Comparison of ENCODE assay signal across 1 cellular context in the genomic region with DNA sequence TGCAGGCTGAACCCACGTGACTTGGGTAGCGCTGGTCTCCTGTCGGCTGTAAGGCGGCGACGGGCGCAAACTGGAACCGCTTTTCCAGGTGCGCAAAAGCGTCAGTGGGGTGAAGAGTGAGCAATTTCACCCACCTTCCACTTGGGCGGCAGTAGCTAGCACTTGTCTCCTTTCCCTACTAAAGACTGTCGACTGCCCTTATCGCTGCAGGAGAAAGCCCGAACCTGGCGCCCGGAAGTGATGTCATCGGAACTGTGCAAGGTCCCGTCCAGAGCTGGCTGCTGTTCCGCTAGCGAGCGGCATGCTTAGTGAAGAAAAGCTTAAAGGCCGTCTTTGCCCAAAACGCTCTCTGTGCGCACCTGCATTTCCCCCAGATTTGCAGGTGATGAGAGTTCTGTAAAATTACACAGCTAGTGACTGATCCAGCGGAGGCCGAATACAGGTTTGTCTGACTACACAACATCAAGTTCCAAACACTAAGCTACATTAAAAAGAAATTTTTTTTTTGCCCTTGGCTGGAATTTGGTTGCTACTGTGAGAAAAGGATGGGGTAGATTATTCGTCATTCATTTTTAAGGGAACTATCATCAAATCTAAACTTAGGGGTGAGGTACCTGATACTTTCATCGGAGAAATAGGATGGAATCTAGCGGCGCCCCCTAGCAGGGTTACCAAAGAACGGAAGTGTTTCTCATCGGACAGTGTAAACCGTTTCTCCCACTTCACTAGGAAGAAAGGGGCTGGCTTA.
TF ChIP-seq lines count a peak whose summit lies in the region.

Gene OSGEPL1 (minus strand): TSS at position 242 of the 748 bp plus-strand sequence. CDS start 1,152 bp downstream, outside the sequence.

TF ChIP-seq in HEK293, 187 proteins besides CTCF, POLR2A, EP300 and RAD21 (continued from another document and continues in another):
- TF ChIP-seq ZSCAN30 (tag by site-specific recombination; IDR thresholded peaks at IDR 0.05) (peak; percentile 47; the same call in 1 of the 2 replicates), ZNF48 (tag by site-specific recombination; IDR thresholded peaks at IDR 0.05) (no peak), ZNF221 (tag by site-specific recombination; IDR thresholded peaks at IDR 0.05; ENCODE audit: borderline replicate concordance) (no peak), ZNF76 (tag by site-specific recombination; IDR thresholded peaks at IDR 0.05; ENCODE audit: borderline replicate concordance, low read depth) (no peak), ZNF138 (tag by site-specific recombination; IDR thresholded peaks at IDR 0.05; ENCODE audit: borderline replicate concordance) (no peak), ZNF239 (tag by site-specific recombination; IDR thresholded peaks at IDR 0.05) (no peak), ZNF26 (tag by site-specific recombination; IDR thresholded peaks at IDR 0.05) (no peak), ZNF561 (tag by site-specific recombination; IDR thresholded peaks at IDR 0.05; ENCODE audit: borderline replicate concordance) (0 out of 2 replicates have a peak, but pooled peaks have one; percentile 64), ZNF580 (tag by site-specific recombination; IDR thresholded peaks at IDR 0.05) (peak; percentile 79; the same call in 1 of the 2 replicates), ZNF600 (tag by site-specific recombination; IDR thresholded peaks at IDR 0.05) (0 out of 2 replicates have a peak, but pooled peaks have one; percentile 19), ZNF366 (tag by site-specific recombination; conservative IDR thresholded peaks at IDR 0.05) (no peak; the same call in 1 of the 2 replicates), ZNF391 (tag by site-specific recombination; IDR thresholded peaks at IDR 0.05; ENCODE audit: borderline replicate concordance, low read depth) (no peak), ZFP3 (tag by site-specific recombination; IDR thresholded peaks at IDR 0.05; ENCODE audit: low read depth) (no peak), SETDB1 (IDR thresholded peaks at IDR 0.05; ENCODE audit: insufficient read length, low read length) (no peak), ZNF133 (tag by site-specific recombination; IDR thresholded peaks at IDR 0.05) (no peak), ZNF223 (tag by site-specific recombination; IDR thresholded peaks at IDR 0.05) (no peak), ZBTB11 (tag by site-specific recombination; conservative IDR thresholded peaks at IDR 0.05; ENCODE audit: low read depth) (peak; percentile 97), ZNF777 (tag by site-specific recombination; IDR thresholded peaks at IDR 0.05; ENCODE audit: borderline replicate concordance) (no peak), SP3 (tag by site-specific recombination; IDR thresholded peaks at IDR 0.05) (no peak), ZNF335 (tag by site-specific recombination; conservative IDR thresholded peaks at IDR 0.05) (peak; percentile 69), MZF1 (tag by site-specific recombination; IDR thresholded peaks at IDR 0.05; ENCODE audit: borderline replicate concordance) (no peak), PRDM1 (tag by site-specific recombination; IDR thresholded peaks at IDR 0.05) (peak; percentile 95), BCL11A (tag by site-specific recombination; IDR thresholded peaks at IDR 0.05; ENCODE audit: low read depth) (no peak), GLIS2 (tag by site-specific recombination; IDR thresholded peaks at IDR 0.05) (no peak), ZNF544 (tag by site-specific recombination; IDR thresholded peaks at IDR 0.05) (no peak), SP2 (tag by site-specific recombination; IDR thresholded peaks at IDR 0.05) (peak; percentile 63), ZNF830 (tag by site-specific recombination; IDR thresholded peaks at IDR 0.05; ENCODE audit: low read depth) (no peak), ZBTB17 (tag by site-specific recombination; IDR thresholded peaks at IDR 0.05) (peak; percentile 76), ZSCAN5A (tag by site-specific recombination; IDR thresholded peaks at IDR 0.05) (0 out of 2 replicates have a peak, but pooled peaks have one; percentile 41), ZNF10 (tag by site-specific recombination; IDR thresholded peaks at IDR 0.05) (no peak; the same call in 1 of the 2 replicates), ZNF837 (tag by site-specific recombination; IDR thresholded peaks at IDR 0.05) (no peak), ZNF449 (tag by site-specific recombination; IDR thresholded peaks at IDR 0.05) (peak; percentile 76; the same call in 1 of the 2 replicates), ZNF692 (tag by site-specific recombination; IDR thresholded peaks at IDR 0.05) (peak; percentile 61; the same call in 1 of the 2 replicates), ZNF626 (tag by site-specific recombination; IDR thresholded peaks at IDR 0.05) (no peak)
- TF ChIP-seq, protein P1, sequence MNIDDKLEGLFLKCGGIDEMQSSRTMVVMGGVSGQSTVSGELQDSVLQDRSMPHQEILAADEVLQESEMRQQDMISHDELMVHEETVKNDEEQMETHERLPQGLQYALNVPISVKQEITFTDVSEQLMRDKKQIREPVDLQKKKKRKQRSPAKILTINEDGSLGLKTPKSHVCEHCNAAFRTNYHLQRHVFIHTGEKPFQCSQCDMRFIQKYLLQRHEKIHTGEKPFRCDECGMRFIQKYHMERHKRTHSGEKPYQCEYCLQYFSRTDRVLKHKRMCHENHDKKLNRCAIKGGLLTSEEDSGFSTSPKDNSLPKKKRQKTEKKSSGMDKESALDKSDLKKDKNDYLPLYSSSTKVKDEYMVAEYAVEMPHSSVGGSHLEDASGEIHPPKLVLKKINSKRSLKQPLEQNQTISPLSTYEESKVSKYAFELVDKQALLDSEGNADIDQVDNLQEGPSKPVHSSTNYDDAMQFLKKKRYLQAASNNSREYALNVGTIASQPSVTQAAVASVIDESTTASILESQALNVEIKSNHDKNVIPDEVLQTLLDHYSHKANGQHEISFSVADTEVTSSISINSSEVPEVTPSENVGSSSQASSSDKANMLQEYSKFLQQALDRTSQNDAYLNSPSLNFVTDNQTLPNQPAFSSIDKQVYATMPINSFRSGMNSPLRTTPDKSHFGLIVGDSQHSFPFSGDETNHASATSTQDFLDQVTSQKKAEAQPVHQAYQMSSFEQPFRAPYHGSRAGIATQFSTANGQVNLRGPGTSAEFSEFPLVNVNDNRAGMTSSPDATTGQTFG (tag by site-specific recombination; IDR thresholded peaks at IDR 0.05; ENCODE audit: borderline replicate concordance), result no peak
- TF ChIP-seq, protein P2, sequence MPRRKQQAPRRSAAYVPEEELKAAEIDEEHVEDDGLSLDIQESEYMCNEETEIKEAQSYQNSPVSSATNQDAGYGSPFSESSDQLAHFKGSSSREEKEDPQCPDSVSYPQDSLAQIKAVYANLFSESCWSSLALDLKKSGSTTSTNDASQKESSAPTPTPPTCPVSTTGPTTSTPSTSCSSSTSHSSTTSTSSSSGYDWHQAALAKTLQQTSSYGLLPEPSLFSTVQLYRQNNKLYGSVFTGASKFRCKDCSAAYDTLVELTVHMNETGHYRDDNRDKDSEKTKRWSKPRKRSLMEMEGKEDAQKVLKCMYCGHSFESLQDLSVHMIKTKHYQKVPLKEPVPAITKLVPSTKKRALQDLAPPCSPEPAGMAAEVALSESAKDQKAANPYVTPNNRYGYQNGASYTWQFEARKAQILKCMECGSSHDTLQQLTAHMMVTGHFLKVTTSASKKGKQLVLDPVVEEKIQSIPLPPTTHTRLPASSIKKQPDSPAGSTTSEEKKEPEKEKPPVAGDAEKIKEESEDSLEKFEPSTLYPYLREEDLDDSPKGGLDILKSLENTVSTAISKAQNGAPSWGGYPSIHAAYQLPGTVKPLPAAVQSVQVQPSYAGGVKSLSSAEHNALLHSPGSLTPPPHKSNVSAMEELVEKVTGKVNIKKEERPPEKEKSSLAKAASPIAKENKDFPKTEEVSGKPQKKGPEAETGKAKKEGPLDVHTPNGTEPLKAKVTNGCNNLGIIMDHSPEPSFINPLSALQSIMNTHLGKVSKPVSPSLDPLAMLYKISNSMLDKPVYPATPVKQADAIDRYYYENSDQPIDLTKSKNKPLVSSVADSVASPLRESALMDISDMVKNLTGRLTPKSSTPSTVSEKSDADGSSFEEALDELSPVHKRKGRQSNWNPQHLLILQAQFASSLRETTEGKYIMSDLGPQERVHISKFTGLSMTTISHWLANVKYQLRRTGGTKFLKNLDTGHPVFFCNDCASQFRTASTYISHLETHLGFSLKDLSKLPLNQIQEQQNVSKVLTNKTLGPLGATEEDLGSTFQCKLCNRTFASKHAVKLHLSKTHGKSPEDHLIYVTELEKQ (tag by site-specific recombination; IDR thresholded peaks at IDR 0.05; ENCODE audit: borderline replicate concordance), result no peak
- TF ChIP-seq, protein P3, sequence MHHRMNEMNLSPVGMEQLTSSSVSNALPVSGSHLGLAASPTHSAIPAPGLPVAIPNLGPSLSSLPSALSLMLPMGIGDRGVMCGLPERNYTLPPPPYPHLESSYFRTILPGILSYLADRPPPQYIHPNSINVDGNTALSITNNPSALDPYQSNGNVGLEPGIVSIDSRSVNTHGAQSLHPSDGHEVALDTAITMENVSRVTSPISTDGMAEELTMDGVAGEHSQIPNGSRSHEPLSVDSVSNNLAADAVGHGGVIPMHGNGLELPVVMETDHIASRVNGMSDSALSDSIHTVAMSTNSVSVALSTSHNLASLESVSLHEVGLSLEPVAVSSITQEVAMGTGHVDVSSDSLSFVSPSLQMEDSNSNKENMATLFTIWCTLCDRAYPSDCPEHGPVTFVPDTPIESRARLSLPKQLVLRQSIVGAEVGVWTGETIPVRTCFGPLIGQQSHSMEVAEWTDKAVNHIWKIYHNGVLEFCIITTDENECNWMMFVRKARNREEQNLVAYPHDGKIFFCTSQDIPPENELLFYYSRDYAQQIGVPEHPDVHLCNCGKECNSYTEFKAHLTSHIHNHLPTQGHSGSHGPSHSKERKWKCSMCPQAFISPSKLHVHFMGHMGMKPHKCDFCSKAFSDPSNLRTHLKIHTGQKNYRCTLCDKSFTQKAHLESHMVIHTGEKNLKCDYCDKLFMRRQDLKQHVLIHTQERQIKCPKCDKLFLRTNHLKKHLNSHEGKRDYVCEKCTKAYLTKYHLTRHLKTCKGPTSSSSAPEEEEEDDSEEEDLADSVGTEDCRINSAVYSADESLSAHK (tag by site-specific recombination; IDR thresholded peaks at IDR 0.05), result 0 out of 2 replicates have a peak, but pooled peaks have one; percentile 11
